Comparison of ENCODE assay signal across 1 cellular context in the genomic region with DNA sequence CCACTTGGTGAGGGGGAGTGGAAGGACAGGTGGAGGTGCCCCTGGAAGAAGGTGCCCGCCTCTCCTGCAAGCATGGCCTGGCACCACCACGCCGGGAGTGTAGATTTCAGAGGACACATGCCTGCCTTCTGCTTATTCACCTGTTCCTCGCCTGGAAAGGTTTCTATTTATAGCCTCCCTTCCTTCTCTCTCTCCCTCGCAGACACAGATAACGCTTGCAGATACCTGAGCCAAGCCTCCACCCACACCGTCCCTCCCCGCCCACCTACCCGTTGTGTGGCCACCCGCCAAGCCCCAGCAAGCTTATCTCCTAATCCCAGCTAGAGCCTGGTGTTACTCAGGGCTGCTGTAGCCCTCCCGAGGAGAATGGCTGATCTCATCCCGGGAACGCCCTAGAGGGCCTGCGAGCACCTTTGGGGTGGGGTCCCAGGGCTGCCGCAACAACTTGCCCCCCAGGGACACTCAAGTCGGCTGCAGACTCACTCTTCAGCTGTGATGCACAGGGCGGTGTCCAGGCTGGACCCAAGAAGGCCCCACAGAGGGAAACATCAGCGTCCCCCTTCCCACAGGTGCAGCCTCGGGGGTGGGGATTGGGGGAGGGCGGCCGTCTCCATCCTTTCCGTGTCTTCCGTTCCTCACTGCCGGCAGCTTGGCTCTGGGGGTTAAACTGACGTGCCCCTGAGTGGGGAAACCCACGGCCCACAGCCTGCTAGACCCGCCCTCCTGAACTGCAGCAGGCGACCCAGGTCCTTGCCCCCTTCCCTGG.
TF ChIP-seq lines count a peak whose summit lies in the region.

No MANE protein-coding gene starts in this region.

TF ChIP-seq in K562, 482 proteins besides CTCF, POLR2A, EP300 and RAD21 (continued from another document and continues in another):
- peak in 1 of 2 experiments; percentile 86; a peak in 2 of 4 replicates for TF ChIP-seq ZMIZ1 (IDR thresholded peaks at IDR 0.05; ENCODE audit: low read depth in 2 of 2, low read length in 2 of 2)
- peak; percentile 49 for TF ChIP-seq PKNOX1 (IDR thresholded peaks at IDR 0.05)
- TF ChIP-seq ZNF41 (CRISPR knock-in tag; conservative IDR thresholded peaks at IDR 0.05) = no peak
- TF ChIP-seq LARP7 (IDR thresholded peaks at IDR 0.05) = peak; percentile 33; the same call in 1 of the 2 replicates
- TF ChIP-seq TBL1XR1 (IDR thresholded peaks at IDR 0.05; ENCODE audit: low read length in 2 of 2) = peak in 1 of 2 experiments; percentile 95; a peak in 3 of 4 replicates
- TF ChIP-seq EWSR1 (IDR thresholded peaks at IDR 0.05; ENCODE audit: borderline replicate concordance, low read depth, partially characterized antibody) = no peak
- peak; percentile 92 for TF ChIP-seq HDAC3 (IDR thresholded peaks at IDR 0.05; ENCODE audit: borderline replicate concordance, partially characterized antibody)
- TF ChIP-seq SP1 (CRISPR knock-in tag; IDR thresholded peaks at IDR 0.05) = peak; percentile 56
- no peak for TF ChIP-seq BCLAF1 (IDR thresholded peaks at IDR 0.05; ENCODE audit: borderline replicate concordance in 1 of 2, control insufficient read depth in 1 of 2, low read depth in 2 of 2, low read length in 1 of 2)
- peak in 1 of 2 experiments; percentile 12; a peak in 1 of 4 replicates for TF ChIP-seq TEAD1 (CRISPR knock-in tag; IDR thresholded peaks at IDR 0.05)
- no peak for TF ChIP-seq ZNF644 (tag; IDR thresholded peaks at IDR 0.05; ENCODE audit: low read depth)
- TF ChIP-seq CBX8 (IDR thresholded peaks at IDR 0.05; ENCODE audit: borderline replicate concordance, extremely low read depth, low read depth, low read length, poor library complexity, severe bottlenecking) = no peak
- TF ChIP-seq, protein P1, sequence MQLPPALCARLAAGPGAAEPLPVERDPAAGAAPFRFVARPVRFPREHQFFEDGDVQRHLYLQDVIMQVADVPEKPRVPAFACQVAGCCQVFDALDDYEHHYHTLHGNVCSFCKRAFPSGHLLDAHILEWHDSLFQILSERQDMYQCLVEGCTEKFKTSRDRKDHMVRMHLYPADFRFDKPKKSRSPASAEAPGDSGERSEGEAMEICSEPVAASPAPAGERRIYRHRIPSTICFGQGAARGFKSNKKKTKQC (CRISPR knock-in tag; IDR thresholded peaks at IDR 0.05) = no peak
- TF ChIP-seq, protein P2, sequence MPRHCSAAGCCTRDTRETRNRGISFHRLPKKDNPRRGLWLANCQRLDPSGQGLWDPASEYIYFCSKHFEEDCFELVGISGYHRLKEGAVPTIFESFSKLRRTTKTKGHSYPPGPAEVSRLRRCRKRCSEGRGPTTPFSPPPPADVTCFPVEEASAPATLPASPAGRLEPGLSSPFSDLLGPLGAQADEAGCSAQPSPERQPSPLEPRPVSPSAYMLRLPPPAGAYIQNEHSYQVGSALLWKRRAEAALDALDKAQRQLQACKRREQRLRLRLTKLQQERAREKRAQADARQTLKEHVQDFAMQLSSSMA (CRISPR knock-in tag; IDR thresholded peaks at IDR 0.05) = no peak
- TF ChIP-seq HNRNPLL (IDR thresholded peaks at IDR 0.05; ENCODE audit: low read depth, low read length, poor library complexity, severe bottlenecking) = no peak
- TF ChIP-seq ZNF431 (CRISPR knock-in tag; IDR thresholded peaks at IDR 0.05) = no peak
- TF ChIP-seq ZFP30 (CRISPR knock-in tag; IDR thresholded peaks at IDR 0.05; ENCODE audit: borderline replicate concordance) = no peak
- peak; percentile 81 for TF ChIP-seq ARHGAP35 (IDR thresholded peaks at IDR 0.05; ENCODE audit: partially characterized antibody)
- no peak for TF ChIP-seq ZFP36 (IDR thresholded peaks at IDR 0.05; ENCODE audit: low read depth, low read length, partially characterized antibody)
- TF ChIP-seq ZNF232 (CRISPR knock-in tag; IDR thresholded peaks at IDR 0.05) = no peak
- TF ChIP-seq E2F3 (CRISPR knock-in tag; IDR thresholded peaks at IDR 0.05) = no peak
- TF ChIP-seq CREB1 (IDR thresholded peaks at IDR 0.05) = peak; percentile 65; the same call in 1 of the 2 replicates
- no peak; the same call in 1 of the 2 replicates for TF ChIP-seq CREB1 (CRISPR knock-in tag; IDR thresholded peaks at IDR 0.05)
- no peak for TF ChIP-seq TSC22D4 (tag; IDR thresholded peaks at IDR 0.05)
- TF ChIP-seq TBP (optimal IDR thresholded peaks at IDR 0.05; ENCODE audit: low read depth, low read length) = peak; percentile 38
- TF ChIP-seq SRSF9 (IDR thresholded peaks at IDR 0.05; ENCODE audit: borderline replicate concordance, low read depth, low read length) = no peak
- no peak for TF ChIP-seq USF2 (CRISPR knock-in tag; IDR thresholded peaks at IDR 0.05)
- no peak for TF ChIP-seq MYBL2 (IDR thresholded peaks at IDR 0.05; ENCODE audit: low read depth)
- no peak for TF ChIP-seq MYBL2 (CRISPR knock-in tag; IDR thresholded peaks at IDR 0.05; ENCODE audit: borderline replicate concordance)
- TF ChIP-seq CCAR2 (IDR thresholded peaks at IDR 0.05; ENCODE audit: low read depth, low read length) = no peak
- TF ChIP-seq MED1 (CRISPR knock-in tag; IDR thresholded peaks at IDR 0.05; ENCODE audit: borderline replicate concordance) = no peak
- TF ChIP-seq CHD2 (IDR thresholded peaks at IDR 0.05; ENCODE audit: low read depth, low read length) = no peak
- TF ChIP-seq ZNF778 (CRISPR knock-in tag; IDR thresholded peaks at IDR 0.05) = no peak
- no peak for TF ChIP-seq ELK1 (CRISPR knock-in tag; IDR thresholded peaks at IDR 0.05)
- no peak for TF ChIP-seq ATF1 (CRISPR knock-in tag; IDR thresholded peaks at IDR 0.05)
- no peak for TF ChIP-seq ATF1 (tag; IDR thresholded peaks at IDR 0.05)
- no peak for TF ChIP-seq MCM2 (IDR thresholded peaks at IDR 0.05; ENCODE audit: low read depth)
- TF ChIP-seq FOXA1 (IDR thresholded peaks at IDR 0.05; ENCODE audit: borderline replicate concordance) = no peak
- TF ChIP-seq KLF6 (CRISPR knock-in tag; IDR thresholded peaks at IDR 0.05; ENCODE audit: borderline replicate concordance) = no peak
- no peak for TF ChIP-seq ZNF57 (CRISPR knock-in tag; IDR thresholded peaks at IDR 0.05)
- TF ChIP-seq SLC30A9 (CRISPR knock-in tag; IDR thresholded peaks at IDR 0.05) = no peak
- TF ChIP-seq MIER1 (IDR thresholded peaks at IDR 0.05; ENCODE audit: low read depth) = no peak; the same call in 1 of the 2 replicates
- TF ChIP-seq ZBTB5 (IDR thresholded peaks at IDR 0.05) = no peak
- TF ChIP-seq POLR2AphosphoS2 (IDR thresholded peaks at IDR 0.05; ENCODE audit: low read length) = no peak
- TF ChIP-seq SPI1 (IDR thresholded peaks at IDR 0.05; ENCODE audit: borderline replicate concordance, low read depth, low read length) = no peak
- peak; percentile 73; the same call in 1 of the 2 replicates for TF ChIP-seq CBX5 (IDR thresholded peaks at IDR 0.05; ENCODE audit: borderline replicate concordance, low read depth)
- TF ChIP-seq XRCC4 (IDR thresholded peaks at IDR 0.05; ENCODE audit: extremely low read depth, insufficient read depth, insufficient read length) = no peak
- TF ChIP-seq VEZF1 (CRISPR knock-in tag; IDR thresholded peaks at IDR 0.05) = peak; percentile 86
- TF ChIP-seq CBX3 (IDR thresholded peaks at IDR 0.05; ENCODE audit: borderline replicate concordance in 1 of 2, low read length in 2 of 2) = no peak
